Comparison of ENCODE assay signal across 8 cellular contexts in genomic region chr15:81001180-81002003, GRCh38. TPM values are rescaled to one million over a fixed set of nuclear protein-coding genes. Genes with fewer than 3 reads are reported as not detected.
DNase-seq lines count a peak whose midpoint lies in the region; ATAC-seq and TF ChIP-seq lines count a peak whose summit lies in the region.

No MANE protein-coding gene starts in this region.

- peak overlapping the region; percentile 75 for H3K27ac Mint-ChIP-seq in activated naive CD8-positive, alpha-beta T cell treated with anti-CD3 and anti-CD28 coated beads, Interleukin-2, amount 10 ng/mL, durations not matched to agents 7 days and 5 days

- TF ChIP-seq CTCF in BJ (IDR thresholded peaks at IDR 0.05; ENCODE audit: insufficient read depth, low read depth, low read length): no peak
- peak in 1 of 9 donors; percentile 10 for TF ChIP-seq CTCF in heart right ventricle (IDR thresholded peaks at IDR 0.05)

- DNase-seq in BJ (ENCODE audit: low read depth) (no peak), SJCRH30 (peak; percentile 49 to 62), heart right ventricle (peak; percentile 70 to 75), posterior vena cava (ENCODE audit: low spot score) (peak; percentile 91), NCI-H1048 (lab: John Stamatoyannopoulos, UW) (no peak)
- DNase-seq in activated naive CD8-positive, alpha-beta T cell treated with anti-CD3 and anti-CD28 coated beads, Interleukin-2, amount 10 ng/mL, durations not matched to agents 7 days and 5 days: no peak

- H3K4me1 ChIP-seq in SJCRH30: no peaks in the 10 kb centered on the region
- H3K4me1 ChIP-seq in heart right ventricle: peaks cover 3 to 63% (median 47%) of the 10 kb centered on the region in 9 donors

- H3K4me1 Mint-ChIP-seq in activated naive CD8-positive, alpha-beta T cell treated with anti-CD3 and anti-CD28 coated beads, Interleukin-2, amount 10 ng/mL, durations not matched to agents 7 days and 5 days: peaks cover 44% of the 10 kb centered on the region

- H3K4me3 ChIP-seq in BJ (ENCODE audit: low read depth, low read length) (peak overlapping the region; percentile 84), SJCRH30 (peak overlapping the region; percentile 92), heart right ventricle (peak overlapping the region; percentile 34 to 98 (median 88))

- H3K9me3 ChIP-seq in SJCRH30 (replicated peaks) (no peaks in the 10 kb centered on the region), heart right ventricle (peaks cover 0 to 2% (median 0%) of the 10 kb centered on the region in 11 donors)

- peaks cover 17% of the 10 kb centered on the region for H3K36me3 Mint-ChIP-seq in activated naive CD8-positive, alpha-beta T cell treated with anti-CD3 and anti-CD28 coated beads, Interleukin-2, amount 10 ng/mL, durations not matched to agents 7 days and 5 days

- intact Hi-C loops in heart right ventricle (cut with DNase I): loop anchor here in 9 of 10 donors (1.0 to 10.0 kb wide), 6 partner anchors 93 to 103 kb away; no protein-coding TSS in a partner anchor
- intact Hi-C loops in posterior vena cava (cut with DNase I): no loop called here

- CTCF ChIA-PET in BJ (lab: Yijun Ruan, JAX): interaction anchor here (0.9 to 4.3 kb wide), 3 partner anchors 11 to 265 kb away, joined by 3 to 26 read pairs (median 3); no protein-coding TSS in a partner anchor

- peaks cover 8% of the 10 kb centered on the region for H3K36me3 ChIP-seq in BJ (ENCODE audit: control insufficient read depth, insufficient read depth, low read length)
- H3K36me3 ChIP-seq in SJCRH30: peaks cover 3% of the 10 kb centered on the region; the same call in 1 of the 2 replicates
- peaks cover 0 to 35% (median 0%) of the 10 kb centered on the region in 9 donors for H3K36me3 ChIP-seq in heart right ventricle

- WGBS in heart right ventricle, 2 donors: 0 to 1% methylated on average over 82 to 108 of the region's 108 CpGs

- H3K27ac ChIP-seq in SJCRH30 (peak overlapping the region; percentile 76), heart right ventricle (peak overlapping the region; percentile 93 to 100 (median 99))

- H3K4me3 Mint-ChIP-seq in activated naive CD8-positive, alpha-beta T cell treated with anti-CD3 and anti-CD28 coated beads, Interleukin-2, amount 10 ng/mL, durations not matched to agents 7 days and 5 days: peak overlapping the region; percentile 99

- H3K27me3 ChIP-seq in BJ (ENCODE audit: control insufficient read depth, insufficient read depth, low read length): no peaks in the 10 kb centered on the region
- no peaks in the 10 kb centered on the region for H3K27me3 ChIP-seq in SJCRH30
- no peaks in the 10 kb centered on the region for H3K27me3 ChIP-seq in heart right ventricle

- POLR2A ChIA-PET in BJ (lab: Charles Lee): interaction anchor here (0.6 kb wide), 1 partner anchor 258 kb away, joined by 3 read pairs; no protein-coding TSS in a partner anchor
- POLR2A ChIA-PET in activated naive CD8-positive, alpha-beta T cell treated with anti-CD3 and anti-CD28 coated beads, Interleukin-2, amount 10 ng/mL, durations not matched to agents 7 days and 5 days (lab: Charles Lee): interaction anchor here (0.9 to 3.3 kb wide), 12 partner anchors 9 to 1034 kb away, joined by 3 to 33 read pairs (median 4); no protein-coding TSS in a partner anchor

- H3K27me3 Mint-ChIP-seq in activated naive CD8-positive, alpha-beta T cell treated with anti-CD3 and anti-CD28 coated beads, Interleukin-2, amount 10 ng/mL, durations not matched to agents 7 days and 5 days: no peaks in the 10 kb centered on the region

- no peaks in the 10 kb centered on the region for H3K9me3 Mint-ChIP-seq in activated naive CD8-positive, alpha-beta T cell treated with anti-CD3 and anti-CD28 coated beads, Interleukin-2, amount 10 ng/mL, durations not matched to agents 7 days and 5 days

- peak; percentile 41 for ATAC-seq in GM18909 (IDR thresholded peaks at IDR 0.05; ENCODE audit: poor library complexity, unreplicated experiment)
- ATAC-seq in HG03108 (IDR thresholded peaks at IDR 0.05; ENCODE audit: unreplicated experiment): peak; percentile 20
- peak; percentile 43 for ATAC-seq in activated naive CD8-positive, alpha-beta T cell treated with anti-CD3 and anti-CD28 coated beads, Interleukin-2, amount 10 ng/mL, durations not matched to agents 7 days and 5 days (ENCODE audit: low read depth)
- ATAC-seq in heart right ventricle: peak; percentile 31 to 60 (median 41)

RNA-seq across cellular contexts. Expression of gene TLNRD1, which starts 0.7 kb away (rescaled TPM):
- polyA plus RNA-seq in BJ (2011; rRNA removed): 3.9 and 5.2 TPM in 2 replicates
- 3.9 and 5.6 TPM in 2 replicates for polyA minus RNA-seq in BJ (2011; rRNA and poly(A)+ RNA removed)
- total RNA-seq in SJCRH30 (2014; rRNA removed; shearing (Covaris generic)): 16.1 and 17.3 TPM in 2 replicates
- 10 to 100 TPM; 24.0 to 24.5 TPM for total RNA-seq in activated naive CD8-positive, alpha-beta T cell treated with anti-CD3 and anti-CD28 coated beads, Interleukin-2, amount 10 ng/mL, durations not matched to agents 7 days and 5 days
- 10 to 100 TPM in 2 of 10 donors, 1 to 10 TPM in 8; 4.3 to 19.4 (median 6.3) TPM for total RNA-seq in heart right ventricle
- polyA plus RNA-seq in heart right ventricle: 1 to 10 TPM; 5.1 to 8.5 TPM
- 10 to 100 TPM; 17.6 to 24.2 TPM for total RNA-seq in posterior vena cava

RNA-seq across cellular contexts. Expression of gene MESD, which starts 11.8 kb away (rescaled TPM):
- polyA plus RNA-seq in BJ (2011; rRNA removed): 11.0 and 17.3 TPM in 2 replicates
- polyA minus RNA-seq in BJ (2011; rRNA and poly(A)+ RNA removed): 4.8 and 5.2 TPM in 2 replicates
- 20.5 and 22.1 TPM in 2 replicates for total RNA-seq in SJCRH30 (2014; rRNA removed; shearing (Covaris generic))
- 10 to 100 TPM; 28.0 to 28.4 TPM for total RNA-seq in activated naive CD8-positive, alpha-beta T cell treated with anti-CD3 and anti-CD28 coated beads, Interleukin-2, amount 10 ng/mL, durations not matched to agents 7 days and 5 days
- total RNA-seq in heart right ventricle: 10 to 100 TPM; 11.1 to 17.6 (median 15.2) TPM
- 10 to 100 TPM; 13.4 TPM for polyA plus RNA-seq in heart right ventricle
- total RNA-seq in posterior vena cava: 10 to 100 TPM; 21.0 to 24.1 TPM

Comparison
In these comparisons a context has a peak if more than half of its experiments do, and no peak if none do; other contexts are left out.
1. DNase-seq: peak in SJCRH30 (2 of 2), heart right ventricle (2 of 2) and posterior vena cava (single experiment); none in BJ (single experiment), activated naive CD8-positive, alpha-beta T cell treated with anti-CD3 and anti-CD28 coated beads, Interleukin-2, amount 10 ng/mL, durations not matched to agents 7 days and 5 days (single experiment) and NCI-H1048 (single experiment).
2. intact Hi-C loops: an anchor here in heart right ventricle (1.0 to 10.0 kb wide); none called in posterior vena cava.
3. Peak in every context shown above with its lines, with median percentiles within 50 percentile points of each other: H3K4me3 ChIP-seq and ATAC-seq.